31 cellular contexts compared by ENCODE assay signal in genomic region chr1:52576074-52576473, GRCh38. TPM values are rescaled to one million over a fixed set of nuclear protein-coding genes. Genes with fewer than 3 reads are reported as not detected.
"Had no signal": no experiment of that assay in that cellular context is flagged by ENCODE, and none has a peak within 500 bp of the region (broad histone marks: within the 10 kb centered on the region; RNA-seq: fewer than 3 reads in every experiment).

No MANE protein-coding gene starts in this region.

- H3K9me3 ChIP-seq: left lung, lower lobe of right lung, pancreas, prostate gland, sigmoid colon, spleen, suprapubic skin, thoracic aorta, tibial artery, uterus had no signal

- H3K36me3 ChIP-seq: left lung, lower lobe of right lung, pancreas, prostate gland, sigmoid colon, spleen, suprapubic skin, thoracic aorta, tibial artery, uterus had no signal

- H3K27ac ChIP-seq: left lung, lower lobe of right lung, pancreas, prostate gland, spleen, suprapubic skin, thoracic aorta, tibial artery, uterus had no signal

- FAIRE-seq: islet of Langerhans, kidney, pancreas, small intestine had no signal

- H3K27me3 Mint-ChIP-seq: naive B cell; stimulated activated naive CD8-positive, alpha-beta T cell treated with anti-CD3 and anti-CD28 coated beads, Interleukin-15, Interleukin-2, amounts not matched to agents 100 ng/mL and 50 ng/mL, for 24 hours; type B pancreatic cell had no signal

- H3K4me3 Mint-ChIP-seq: immature natural killer cell; mesothelial cell of epicardium; naive B cell; natural killer cell; stimulated activated effector memory CD8-positive, alpha-beta T cell treated with anti-CD3 and anti-CD28 coated beads, Interleukin-12 subunit alpha, Interleukin-12 subunit beta, amount 100 ng/mL, for 72 hours; stimulated activated naive CD8-positive, alpha-beta T cell treated with anti-CD3 and anti-CD28 coated beads, Interleukin-15, Interleukin-2, amounts not matched to agents 100 ng/mL and 50 ng/mL, for 24 hours; type B pancreatic cell had no signal

- H3K36me3 Mint-ChIP-seq: mesothelial cell of epicardium; natural killer cell; stimulated activated effector memory CD8-positive, alpha-beta T cell treated with anti-CD3 and anti-CD28 coated beads, Interleukin-12 subunit alpha, Interleukin-12 subunit beta, amount 100 ng/mL, for 72 hours; type B pancreatic cell had no signal

- H3K4me3 ChIP-seq: left lung, lower lobe of right lung, pancreas, prostate gland, sigmoid colon, spleen, suprapubic skin, thoracic aorta, tibial artery, uterus had no signal

- H3K4me1 ChIP-seq: left lung, lower lobe of right lung, pancreas, prostate gland, spleen, tibial artery, uterus had no signal

- H3K27me3 ChIP-seq: left lung, pancreas, sigmoid colon, spleen, suprapubic skin, uterus had no signal

- DNase-seq: hypothalamus; immature natural killer cell; kidney; left colon; left lung; lower lobe of right lung; mesendoderm; naive B cell; natural killer cell; pancreas; posterior cingulate gyrus; retina; right cardiac atrium; sigmoid colon; small intestine; spleen; stimulated activated CD4-positive, alpha-beta T cell treated with anti-CD3 and anti-CD28 coated beads, Interleukin-4, amount 100 ng/mL, for 24 hours; stimulated activated naive CD4-positive, alpha-beta T cell; tibial artery; uterus had no signal

- H3K27ac Mint-ChIP-seq: mesothelial cell of epicardium; naive B cell; natural killer cell; stimulated activated effector memory CD8-positive, alpha-beta T cell treated with anti-CD3 and anti-CD28 coated beads, Interleukin-12 subunit alpha, Interleukin-12 subunit beta, amount 100 ng/mL, for 72 hours; stimulated activated naive CD8-positive, alpha-beta T cell treated with anti-CD3 and anti-CD28 coated beads, Interleukin-15, Interleukin-2, amounts not matched to agents 100 ng/mL and 50 ng/mL, for 24 hours; type B pancreatic cell had no signal

- H3K9me3 Mint-ChIP-seq: immature natural killer cell; mesothelial cell of epicardium; natural killer cell; stimulated activated effector memory CD8-positive, alpha-beta T cell treated with anti-CD3 and anti-CD28 coated beads, Interleukin-12 subunit alpha, Interleukin-12 subunit beta, amount 100 ng/mL, for 72 hours; stimulated activated naive CD8-positive, alpha-beta T cell treated with anti-CD3 and anti-CD28 coated beads, Interleukin-15, Interleukin-2, amounts not matched to agents 100 ng/mL and 50 ng/mL, for 24 hours; type B pancreatic cell had no signal

- ATAC-seq: left colon; left lung; lower lobe of right lung; natural killer cell; pancreas; right cardiac atrium; stimulated activated effector memory CD8-positive, alpha-beta T cell treated with anti-CD3 and anti-CD28 coated beads, Interleukin-12 subunit alpha, Interleukin-12 subunit beta, amount 100 ng/mL, for 72 hours had no signal

RNA-seq across cellular contexts. Expression of gene SHISAL2A, which starts 56.9 kb away (rescaled TPM):
- total RNA-seq: osteoblast, right cardiac atrium, sigmoid colon, subcutaneous adipose tissue, suprapubic skin had no signal
- polyA plus RNA-seq: neural cell, right cardiac atrium had no signal
